In the genomic region with DNA sequence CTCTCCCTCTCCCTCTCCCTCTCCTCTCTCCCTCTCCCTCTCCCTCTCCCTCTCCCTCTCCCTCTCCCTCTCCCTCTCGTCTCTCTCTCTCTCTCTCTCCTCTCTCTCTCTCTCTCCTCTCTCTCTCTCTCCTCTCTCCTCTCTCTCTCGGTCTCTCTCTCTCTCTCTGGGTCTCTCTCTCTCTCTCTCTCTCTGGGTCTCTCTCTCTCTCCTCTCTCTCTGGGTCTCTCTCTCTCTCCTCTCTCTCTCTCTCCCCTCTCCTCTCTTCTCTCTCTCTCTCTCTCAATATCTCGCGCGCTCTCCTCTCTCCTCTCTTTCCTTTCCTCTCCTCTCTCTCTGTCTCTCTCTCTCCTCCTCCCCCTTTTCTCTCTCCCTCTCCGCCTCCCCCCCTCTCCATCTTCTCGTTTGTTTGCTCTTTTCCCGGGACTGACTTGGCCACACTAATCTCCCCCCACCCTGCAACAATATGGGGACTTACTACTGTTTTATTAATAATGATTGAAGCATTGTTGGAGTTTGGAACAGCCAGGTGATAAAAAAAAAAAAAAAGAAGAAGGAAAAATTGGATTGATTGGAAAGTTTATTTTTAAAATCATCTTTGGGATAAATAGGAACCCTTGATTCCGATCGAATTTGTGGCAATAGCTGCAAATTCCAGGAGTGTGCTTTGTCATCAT, we compare ENCODE assay signal across 8 cellular contexts. TPM values are rescaled to one million over a fixed set of nuclear protein-coding genes. Genes with fewer than 3 reads are reported as not detected.
DNase-seq lines count a peak whose midpoint lies in the region; ATAC-seq and TF ChIP-seq lines count a peak whose summit lies in the region.

No MANE protein-coding gene starts in this region.

- H3K27me3 ChIP-seq in rectal smooth muscle tissue (ENCODE audit: control insufficient read depth, insufficient read depth, low read length), result peaks cover 40% of the 10 kb centered on the region

- no peak for TF ChIP-seq CTCF in lower leg skin (IDR thresholded peaks at IDR 0.05)

- peak; percentile 82 for DNase-seq in G401 (ENCODE audit: low spot score)
- DNase-seq in NCI-H2171 treated with DMSO at 0.1 percent for 48 hours (lab: John Stamatoyannopoulos, UW), result peak; percentile 37
- DNase-seq in dedifferentiated amniotic fluid mesenchymal stem cell (ENCODE audit: extremely low spot score), result peak; percentile 72
- no peak for DNase-seq in lower leg skin (ENCODE audit: low spot score in 2 of 2)

- TF ChIP-seq POLR2A in lower leg skin (IDR thresholded peaks at IDR 0.05), result no peak

- H3K4me1 ChIP-seq in rectal smooth muscle tissue (ENCODE audit: control insufficient read depth, insufficient read depth, low read length), result peaks cover 5% of the 10 kb centered on the region

- H3K36me3 ChIP-seq in rectal smooth muscle tissue (ENCODE audit: control insufficient read depth, insufficient read depth, low read length), result no peaks in the 10 kb centered on the region

- ATAC-seq in GM19035 (IDR thresholded peaks at IDR 0.05; ENCODE audit: unreplicated experiment) (no peak), HG03571 (IDR thresholded peaks at IDR 0.05; ENCODE audit: unreplicated experiment) (no peak), HG03175 (IDR thresholded peaks at IDR 0.05; ENCODE audit: unreplicated experiment) (no peak)

- no peak overlapping the region for H3K9ac ChIP-seq in rectal smooth muscle tissue (ENCODE audit: low read length)

- WGBS in lower leg skin, 2 donors, result 3 to 5% methylated on average over 8 to 10 of the region's 10 CpGs

- in situ Hi-C loops in G401 (cut with HindIII; ENCODE audit: low sequenced_read_pairs), result no loop called here

- no peak overlapping the region for H3K27ac ChIP-seq in rectal smooth muscle tissue (ENCODE audit: low read depth, low read length)

- intact Hi-C loops in lower leg skin (cut with DNase I; ENCODE audit: low total_unique reads), result loop anchor here (10.0 kb wide), 1 partner anchor 333 kb away; no protein-coding TSS in a partner anchor

- peak overlapping the region; percentile 1 for H3K4me3 ChIP-seq in rectal smooth muscle tissue (ENCODE audit: low read length)
- H3K4me3 ChIP-seq in lower leg skin (ENCODE audit: low read depth, poor library complexity, severe bottlenecking), result no peak overlapping the region

RNA-seq across cellular contexts. Expression of a gene that starts 0.9 kb away (rescaled TPM):
- 20.8 and 23.0 TPM in 2 replicates for total RNA-seq in G401 (2014; rRNA removed; shearing (Covaris generic))
- 1 to 10 TPM in 2 of 4 donors, under 1 TPM in 1, not detected in 1; 0.30 to 1.7 (median 1.0) TPM for total RNA-seq in lower leg skin

RNA-seq across cellular contexts. Expression of a gene that starts 1.1 kb away (rescaled TPM):
- total RNA-seq in G401 (2014; rRNA removed; shearing (Covaris generic)), result 175 and 199 TPM in 2 replicates
- 1 to 10 TPM in 3 of 4 donors, under 1 TPM in 1; 0.72 to 5.9 (median 2.7) TPM for total RNA-seq in lower leg skin

Comparison
In these comparisons a context has a peak if more than half of its experiments do, and no peak if none do; other contexts are left out.
1. DNase-seq: peak in G401 (single experiment), NCI-H2171 treated with DMSO at 0.1 percent for 48 hours (single experiment) and dedifferentiated amniotic fluid mesenchymal stem cell (single experiment); none in lower leg skin (0 of 2).
2. RNA of a gene that starts 1.1 kb away (total RNA-seq): 175 to 199 TPM in G401; 0.72 to 5.9 TPM in lower leg skin; every median in the first group is over 10 times any median in the second.